17 cellular contexts compared by ENCODE assay signal in genomic region chr11:47500121-47500520, GRCh38. TPM values are rescaled to one million over a fixed set of nuclear protein-coding genes. Genes with fewer than 3 reads are reported as not detected.
DNase-seq lines count a peak whose midpoint lies in the region; ATAC-seq and TF ChIP-seq lines count a peak whose summit lies in the region.
"Had no signal": no experiment of that assay in that cellular context is flagged by ENCODE, and none has a peak within 500 bp of the region (broad histone marks: within the 10 kb centered on the region; RNA-seq: fewer than 3 reads in every experiment).

No MANE protein-coding gene starts in this region.

- H3K9me3 ChIP-seq in left ventricle myocardium inferior (replicated peaks) (no peaks in the 10 kb centered on the region), heart left ventricle (no peaks in the 10 kb centered on the region), tibial artery (no peaks in the 10 kb centered on the region), mammary epithelial cell (replicated peaks; ENCODE audit: insufficient read depth, low read length) (no peaks in the 10 kb centered on the region)
- H3K9me3 ChIP-seq: lower lobe of right lung had no signal

- no peaks in the 10 kb centered on the region for H4K20me1 ChIP-seq in mammary epithelial cell (ENCODE audit: insufficient read depth, low read length)

- peak overlapping the region; percentile 39 for H3K27ac Mint-ChIP-seq in activated T-helper 2 cell treated with anti-CD3 and anti-CD28 coated beads, Interferon-gamma antibody, Interleukin-2, Interleukin-4, amounts not matched to agents 10 μg/mL and 5 μg/mL and 100 μg/mL, durations not matched to agents 14 hours and 24 hours and 36 hours
- peak overlapping the region; percentile 80 to 87 (median 86) for H3K27ac Mint-ChIP-seq in nephron
- H3K27ac Mint-ChIP-seq: activated naive CD4-positive, alpha-beta T cell treated with anti-CD3 and anti-CD28 coated beads for 36 hours had no signal

- no peak overlapping the region for H3K4me3 Mint-ChIP-seq in activated T-helper 2 cell treated with anti-CD3 and anti-CD28 coated beads, Interferon-gamma antibody, Interleukin-2, Interleukin-4, amounts not matched to agents 10 μg/mL and 5 μg/mL and 100 μg/mL, durations not matched to agents 14 hours and 24 hours and 36 hours (ENCODE audit: low read depth)
- H3K4me3 Mint-ChIP-seq in nephron, result peak overlapping the region in 1 of 3 experiments; percentile 74
- H3K4me3 Mint-ChIP-seq: activated naive CD4-positive, alpha-beta T cell treated with anti-CD3 and anti-CD28 coated beads for 36 hours had no signal

- peaks cover 39% of the 10 kb centered on the region for H3K36me3 Mint-ChIP-seq in activated T-helper 2 cell treated with anti-CD3 and anti-CD28 coated beads, Interferon-gamma antibody, Interleukin-2, Interleukin-4, amounts not matched to agents 10 μg/mL and 5 μg/mL and 100 μg/mL, durations not matched to agents 14 hours and 24 hours and 36 hours (ENCODE audit: low read depth)
- H3K36me3 Mint-ChIP-seq in nephron (ENCODE audit: low read depth), result peaks cover 6% of the 10 kb centered on the region

- H3K4me2 ChIP-seq in mammary epithelial cell (ENCODE audit: insufficient read depth, low read depth, low read length), result no peak overlapping the region

- TF ChIP-seq CTCF in left ventricle myocardium inferior (IDR thresholded peaks at IDR 0.05; ENCODE audit: borderline replicate concordance) (no peak), heart left ventricle (IDR thresholded peaks at IDR 0.05) (no peak), nephron (IDR thresholded peaks at IDR 0.05; ENCODE audit: unreplicated experiment in 3 of 3) (no peak), tibial artery (IDR thresholded peaks at IDR 0.05) (no peak), GM10266 (IDR thresholded peaks at IDR 0.05; ENCODE audit: control insufficient read depth, insufficient read depth, low read depth, missing control alignments) (no peak), mammary epithelial cell (conservative IDR thresholded peaks at IDR 0.05 in 1 of 2, IDR thresholded peaks at IDR 0.05 in 1 of 2; ENCODE audit: extremely low read depth in 1 of 2, insufficient read depth in 1 of 2, low read depth in 1 of 2, low read length in 2 of 2) (no peak)

- DNase-seq in left ventricle myocardium inferior, result no peak
- DNase-seq in heart left ventricle, result no peak
- no peak for DNase-seq in activated T-helper 2 cell treated with anti-CD3 and anti-CD28 coated beads, Interferon-gamma antibody, Interleukin-2, Interleukin-4, amounts not matched to agents 10 μg/mL and 5 μg/mL and 100 μg/mL, durations not matched to agents 14 hours and 24 hours and 36 hours (ENCODE audit: low spot score)
- DNase-seq in tibial artery, result no peak
- DNase-seq in GM10266 (ENCODE audit: extremely low spot score), result no peak
- DNase-seq in mammary epithelial cell, result no peak
- DNase-seq in retina, result no peak
- DNase-seq: activated CD4-positive, alpha-beta T cell treated with anti-CD3 and anti-CD28 coated beads for 4 hours; activated naive CD4-positive, alpha-beta T cell treated with anti-CD3 and anti-CD28 coated beads for 36 hours; KG1; lower lobe of right lung; naive thymus-derived CD8-positive, alpha-beta T cell; NCI-H187; NCI-H446; stimulated activated CD8-positive, alpha-beta memory T cell treated with anti-CD3 and anti-CD28 coated beads, Interleukin-4, amount 100 ng/mL, for 48 hours had no signal

- no peaks in the 10 kb centered on the region for H3K27me3 Mint-ChIP-seq in activated T-helper 2 cell treated with anti-CD3 and anti-CD28 coated beads, Interferon-gamma antibody, Interleukin-2, Interleukin-4, amounts not matched to agents 10 μg/mL and 5 μg/mL and 100 μg/mL, durations not matched to agents 14 hours and 24 hours and 36 hours (ENCODE audit: low read depth)
- H3K27me3 Mint-ChIP-seq in nephron (ENCODE audit: low read depth), result no peaks in the 10 kb centered on the region
- H3K27me3 Mint-ChIP-seq: naive thymus-derived CD8-positive, alpha-beta T cell had no signal

- CTCF ChIA-PET in mammary epithelial cell (lab: Charles Lee; ENCODE audit: low non-redundant PET), result no interaction called here

- intact Hi-C loops in left ventricle myocardium inferior (cut with micrococcal nuclease), result no loop called here
- intact Hi-C loops in heart left ventricle (cut with DNase I), result loop anchor here in 2 of 10 donors (5.0 to 10.0 kb wide), 2 partner anchors 52 to 55 kb away; partner anchors contain the start of gene CELF1 (in 2 of the 2)
- intact Hi-C loops in activated T-helper 2 cell treated with anti-CD3 and anti-CD28 coated beads, Interferon-gamma antibody, Interleukin-2, Interleukin-4, amounts not matched to agents 10 μg/mL and 5 μg/mL and 100 μg/mL, durations not matched to agents 14 hours and 24 hours and 36 hours (cut with micrococcal nuclease), result no loop called here
- intact Hi-C loops in tibial artery (cut with DNase I; ENCODE audit: low total_unique reads), result no loop called here
- intact Hi-C loops in mammary epithelial cell (cut with micrococcal nuclease), result no loop called here

- H3K79me2 ChIP-seq in mammary epithelial cell (ENCODE audit: insufficient read depth, low read length), result peaks cover 99% of the 10 kb centered on the region

- peaks cover 5% of the 10 kb centered on the region for H3K36me3 ChIP-seq in left ventricle myocardium inferior
- H3K36me3 ChIP-seq in heart left ventricle, result peaks cover 0 to 23% (median 0%) of the 10 kb centered on the region in 9 donors
- no peaks in the 10 kb centered on the region for H3K36me3 ChIP-seq in tibial artery
- H3K36me3 ChIP-seq in mammary epithelial cell (ENCODE audit: insufficient read depth, low read length), result peaks cover 8% of the 10 kb centered on the region
- H3K36me3 ChIP-seq: lower lobe of right lung had no signal

- H3K9me3 Mint-ChIP-seq in activated T-helper 2 cell treated with anti-CD3 and anti-CD28 coated beads, Interferon-gamma antibody, Interleukin-2, Interleukin-4, amounts not matched to agents 10 μg/mL and 5 μg/mL and 100 μg/mL, durations not matched to agents 14 hours and 24 hours and 36 hours, result no peaks in the 10 kb centered on the region
- H3K9me3 Mint-ChIP-seq in nephron, result no peaks in the 10 kb centered on the region
- H3K9me3 Mint-ChIP-seq: activated naive CD4-positive, alpha-beta T cell treated with anti-CD3 and anti-CD28 coated beads for 36 hours; naive thymus-derived CD8-positive, alpha-beta T cell had no signal

- BruUV-seq in mammary epithelial cell (replicated peaks; lab: Mats Ljungman, UMichigan), result no TSS peak

- H3K9ac ChIP-seq in mammary epithelial cell (ENCODE audit: insufficient read depth, low read length), result no peak overlapping the region

- dilution Hi-C loops in mammary epithelial cell (cut with HindIII; ENCODE audit: low sequenced_read_pairs), result no loop called here

- in situ Hi-C loops in mammary epithelial cell (cut with MboI; ENCODE audit: low sequenced_read_pairs in 2 of 2), result no loop called here

- ATAC-seq in heart left ventricle, result no peak
- ATAC-seq: naive thymus-derived CD8-positive, alpha-beta T cell had no signal

- H3K4me3 ChIP-seq in left ventricle myocardium inferior (no peak overlapping the region), heart left ventricle (no peak overlapping the region), tibial artery (no peak overlapping the region), mammary epithelial cell (replicated peaks in 1 of 3; ENCODE audit: insufficient read depth in 1 of 3, low read depth in 2 of 3, low read length in 3 of 3) (no peak overlapping the region)
- H3K4me3 ChIP-seq: lower lobe of right lung had no signal

- H3K27ac ChIP-seq in left ventricle myocardium inferior (replicated peaks) (peak overlapping the region; percentile 28), heart left ventricle (peak overlapping the region in 3 of 12 donors; percentile 9 to 84 (median 28)), tibial artery (peak overlapping the region; percentile 7 to 13), mammary epithelial cell (ENCODE audit: insufficient read depth, low read depth, low read length) (no peak overlapping the region)

- no peak for TF ChIP-seq POLR2A in heart left ventricle (IDR thresholded peaks at IDR 0.05)

- H3K27me3 ChIP-seq in left ventricle myocardium inferior (ENCODE audit: low read depth), result no peaks in the 10 kb centered on the region
- H3K27me3 ChIP-seq in heart left ventricle, result no peaks in the 10 kb centered on the region
- no peaks in the 10 kb centered on the region for H3K27me3 ChIP-seq in tibial artery
- H3K27me3 ChIP-seq in mammary epithelial cell (ENCODE audit: insufficient read depth, low read length), result no peaks in the 10 kb centered on the region

- H2AFZ ChIP-seq in mammary epithelial cell (ENCODE audit: low read depth, low read length), result no peak overlapping the region

- H3K4me1 ChIP-seq in left ventricle myocardium inferior, result peaks cover 72% of the 10 kb centered on the region
- H3K4me1 ChIP-seq in heart left ventricle, result peaks cover 4 to 79% (median 55%) of the 10 kb centered on the region in 12 donors
- peaks cover 0 to 80% (median 53%) of the 10 kb centered on the region in 4 donors for H3K4me1 ChIP-seq in tibial artery
- H3K4me1 ChIP-seq in mammary epithelial cell (ENCODE audit: insufficient read depth, low read length), result no peaks in the 10 kb centered on the region

- H3K4me1 Mint-ChIP-seq in activated T-helper 2 cell treated with anti-CD3 and anti-CD28 coated beads, Interferon-gamma antibody, Interleukin-2, Interleukin-4, amounts not matched to agents 10 μg/mL and 5 μg/mL and 100 μg/mL, durations not matched to agents 14 hours and 24 hours and 36 hours (ENCODE audit: low read depth), result peaks cover 32% of the 10 kb centered on the region
- peaks cover 61% of the 10 kb centered on the region for H3K4me1 Mint-ChIP-seq in nephron

RNA-seq across cellular contexts. Expression of gene RAPSN, which starts 51.2 kb away (rescaled TPM):
- 2.2 TPM for total RNA-seq in left ventricle myocardium inferior
- total RNA-seq in heart left ventricle, result 1 to 10 TPM; 1.4 to 6.5 (median 3.6) TPM
- polyA plus RNA-seq in heart left ventricle, result 1 to 10 TPM in 1 of 2 donors, under 1 TPM in 1; 0.43 to 2.2 TPM
- total RNA-seq in activated T-helper 2 cell treated with anti-CD3 and anti-CD28 coated beads, Interferon-gamma antibody, Interleukin-2, Interleukin-4, amounts not matched to agents 10 μg/mL and 5 μg/mL and 100 μg/mL, durations not matched to agents 14 hours and 24 hours and 36 hours, result 0.18 and 1.3 TPM in 2 replicates
- under 1 TPM; 0.17 to 0.99 TPM for total RNA-seq in mammary epithelial cell
- polyA plus RNA-seq in mammary epithelial cell, result 0.05 TPM
- polyA minus RNA-seq in mammary epithelial cell, result not detected
- total RNA-seq: activated naive CD4-positive, alpha-beta T cell treated with anti-CD3 and anti-CD28 coated beads for 36 hours; temporal lobe had no signal
- polyA plus RNA-seq: naive thymus-derived CD8-positive, alpha-beta T cell had no signal

RNA-seq across cellular contexts. Expression of gene CELF1, which starts 52.8 kb away (rescaled TPM):
- total RNA-seq in left ventricle myocardium inferior (88.6 TPM), heart left ventricle (100 to 1,000 TPM in 2 of 9 donors, 10 to 100 TPM in 7; 63.3 to 111 (median 88.6) TPM), mammary epithelial cell (100 to 1,000 TPM; 113 to 129 TPM)
- polyA plus RNA-seq in heart left ventricle (10 to 100 TPM; 27.3 to 65.2 TPM), mammary epithelial cell (75.6 TPM)
- total RNA-seq in activated T-helper 2 cell treated with anti-CD3 and anti-CD28 coated beads, Interferon-gamma antibody, Interleukin-2, Interleukin-4, amounts not matched to agents 10 μg/mL and 5 μg/mL and 100 μg/mL, durations not matched to agents 14 hours and 24 hours and 36 hours, result 129 and 132 TPM in 2 replicates
- 96.1 TPM for polyA minus RNA-seq in mammary epithelial cell
